In genomic region chr5:18985397-18985796, GRCh38 we compare ENCODE assay signal across 30 cellular contexts.
DNase-seq lines count a peak whose midpoint lies in the region; ATAC-seq, FAIRE-seq and TF ChIP-seq lines count a peak whose summit lies in the region.
"Had no signal": no experiment of that assay in that cellular context is flagged by ENCODE, and none has a peak within 500 bp of the region (broad histone marks: within the 10 kb centered on the region; RNA-seq: fewer than 3 reads in every experiment).

No MANE protein-coding gene starts in this region.

- peaks cover 31% of the 10 kb centered on the region for H3K4me1 Mint-ChIP-seq in GM23338
- H3K4me1 Mint-ChIP-seq: IgD-negative memory B cell had no signal

- ATAC-seq in GM23338 (peak; percentile 70), K562 (no peak), HG02884 (IDR thresholded peaks at IDR 0.05; ENCODE audit: unreplicated experiment) (no peak), right cardiac atrium (no peak)
- ATAC-seq: GM12878 had no signal

- DNase-seq in GM23338 (ENCODE audit: low spot score) (peak; percentile 32), NCI-H1417 treated with DMSO at 0.1 percent for 48 hours (lab: John Stamatoyannopoulos, UW) (peak; percentile 13), K562 (ENCODE audit: extremely low read depth in 1 of 4, low spot score in 3 of 4) (no peak), SHP77 treated with DMSO at 0.1 percent for 48 hours (lab: John Stamatoyannopoulos, UW) (no peak), right cardiac atrium (no peak)
- DNase-seq: activated CD4-positive, alpha-beta memory T cell treated with anti-CD3 and anti-CD28 coated beads for 36 hours; activated CD4-positive, CD25-positive, alpha-beta regulatory T cell; activated CD8-positive, alpha-beta memory T cell treated with anti-CD3 and anti-CD28 coated beads, Interleukin-2, amount 50 U/mL, for 4 hours; activated naive CD4-positive, alpha-beta T cell treated with anti-CD3 and anti-CD28 coated beads, Interleukin-2, amount 50 U/mL, for 16 hours; amniotic stem cell; brain microvascular endothelial cell; NCI-H1105 treated with DMSO at 0.1 percent for 48 hours; NCI-H2107; NCI-H510A; Peyer's patch; stimulated activated CD4-positive, alpha-beta T cell treated with anti-CD3 and anti-CD28 coated beads, Interleukin-15, amount 100 ng/mL, for 24 hours; stimulated activated naive CD4-positive, alpha-beta T cell; T-helper 1 cell; uterus had no signal

- H3K4me2 ChIP-seq in GM23338 (peak overlapping the region; percentile 29), K562 (ENCODE audit: insufficient read depth, low read length) (no peak overlapping the region)

- peaks cover 13% of the 10 kb centered on the region for H3K9me3 Mint-ChIP-seq in GM23338

- no peak for TF ChIP-seq RAD21 in K562 (CRISPR knock-in tag; conservative IDR thresholded peaks at IDR 0.05 in 1 of 2, IDR thresholded peaks at IDR 0.05 in 1 of 2)

- peaks cover 31% of the 10 kb centered on the region for H3K4me1 ChIP-seq in GM23338 (ENCODE audit: insufficient read depth)
- H3K4me1 ChIP-seq in K562 (replicated peaks in 1 of 2; ENCODE audit: control insufficient read depth in 2 of 2, insufficient read depth in 2 of 2, low read length in 2 of 2), result no peaks in the 10 kb centered on the region
- no peaks in the 10 kb centered on the region for H3K4me1 ChIP-seq in neuron (ENCODE audit: insufficient read depth, low read length)
- no peaks in the 10 kb centered on the region for H3K4me1 ChIP-seq in right cardiac atrium (ENCODE audit: control insufficient read depth, insufficient read depth, low read length)
- H3K4me1 ChIP-seq: Peyer's patch, prostate gland, suprapubic skin, uterus had no signal

- peak overlapping the region; percentile 66; the same call in 1 of the 2 replicates for H3K27ac ChIP-seq in GM23338 (ENCODE audit: low read depth)
- H3K27ac ChIP-seq in K562 (ENCODE audit: extremely low read depth, low read depth, low read length), result no peak overlapping the region
- no peak overlapping the region for H3K27ac ChIP-seq in right cardiac atrium (ENCODE audit: low read length)
- H3K27ac ChIP-seq: brain microvascular endothelial cell, neutrophil, Peyer's patch, prostate gland, suprapubic skin, uterus had no signal

- FAIRE-seq in K562 (lab: Jason Lieb, UNC), result no peak
- FAIRE-seq: D721Med, GM12878, H1 had no signal

- H3K27ac Mint-ChIP-seq in GM23338, result peak overlapping the region; percentile 65; the same call in 1 of the 2 replicates
- H3K27ac Mint-ChIP-seq: activated CD4-positive, alpha-beta memory T cell treated with anti-CD3 and anti-CD28 coated beads for 36 hours; activated T-helper 1 cell treated with anti-CD3 and anti-CD28 coated beads, Interleukin-12 subunit alpha, Interleukin-12 subunit beta, Interleukin-2, Interleukin-4 antibody, amounts not matched to agents 30 ng/mL and 10 ng/mL and 1 ng/mL, durations not matched to agents 14 hours and 24 hours and 36 hours; IgD-negative memory B cell had no signal

- in situ Hi-C loops in K562 (cut with MboI), result no loop called here

- H3K9me3 ChIP-seq in K562 (replicated peaks; ENCODE audit: control insufficient read depth, insufficient read depth, low read depth, low read length) (no peaks in the 10 kb centered on the region), neuron (ENCODE audit: low read length) (no peaks in the 10 kb centered on the region), right cardiac atrium (ENCODE audit: control insufficient read depth, low read length) (peaks cover 3% of the 10 kb centered on the region)
- H3K9me3 ChIP-seq: neutrophil, prostate gland, suprapubic skin, uterus had no signal

- no peak for TF ChIP-seq CTCF in GM23338 (conservative IDR thresholded peaks at IDR 0.05; ENCODE audit: low read depth in 2 of 2)
- no peak for TF ChIP-seq CTCF in K562 (IDR thresholded peaks at IDR 0.05 in 2 of 3, conservative IDR thresholded peaks at IDR 0.05 in 1 of 3; ENCODE audit: insufficient read depth in 2 of 3, low read depth in 1 of 3, low read length in 3 of 3)

- H4K20me1 ChIP-seq in GM23338 (replicated peaks; ENCODE audit: insufficient read depth) (no peaks in the 10 kb centered on the region), K562 (replicated peaks; ENCODE audit: control insufficient read depth, insufficient read depth, low read length) (no peaks in the 10 kb centered on the region)

- POLR2A ChIA-PET in K562 (lab: Yijun Ruan, JAX), result interaction anchor here (1.0 kb wide), 1 partner anchor 13 kb away, joined by 3 read pairs; no protein-coding TSS in a partner anchor

- intact Hi-C loops in K562 (cut with micrococcal nuclease) (no loop called here), right cardiac atrium (cut with DNase I) (no loop called here)

- peaks cover 12% of the 10 kb centered on the region for H3K36me3 Mint-ChIP-seq in GM23338 (ENCODE audit: low read depth)
- H3K36me3 Mint-ChIP-seq: activated CD4-positive, alpha-beta memory T cell treated with anti-CD3 and anti-CD28 coated beads for 36 hours; IgD-negative memory B cell had no signal

- H3K27me3 Mint-ChIP-seq in GM23338 (ENCODE audit: insufficient read depth, low read depth, poor library complexity), result no peaks in the 10 kb centered on the region
- H3K27me3 Mint-ChIP-seq: activated CD4-positive, alpha-beta memory T cell treated with anti-CD3 and anti-CD28 coated beads for 36 hours; IgD-negative memory B cell had no signal

- no peak overlapping the region for H3K9ac ChIP-seq in K562 (ENCODE audit: insufficient read depth in 1 of 2, low read depth in 2 of 2, low read length in 2 of 2)

- H3K27me3 ChIP-seq in GM23338 (ENCODE audit: insufficient read depth) (no peaks in the 10 kb centered on the region), K562 (ENCODE audit: control insufficient read depth in 2 of 2, insufficient read depth in 2 of 2, low read length in 2 of 2) (no peaks in the 10 kb centered on the region), neuron (ENCODE audit: insufficient read depth, low read length) (no peaks in the 10 kb centered on the region), right cardiac atrium (ENCODE audit: control insufficient read depth, insufficient read depth) (no peaks in the 10 kb centered on the region)
- H3K27me3 ChIP-seq: brain microvascular endothelial cell, neutrophil, Peyer's patch, suprapubic skin had no signal

- H3K4me3 ChIP-seq in GM23338 (no peak overlapping the region), K562 (no peak overlapping the region), neuron (ENCODE audit: low read length) (no peak overlapping the region), right cardiac atrium (ENCODE audit: low read length) (no peak overlapping the region)
- H3K4me3 ChIP-seq: GM12878, lung, Peyer's patch, prostate gland, suprapubic skin, uterus had no signal

- no peak for TF ChIP-seq POLR2A in K562 (conservative IDR thresholded peaks at IDR 0.05)

- H2AFZ ChIP-seq in GM23338, result no peak overlapping the region
- no peak overlapping the region; the same call in 1 of the 2 replicates for H2AFZ ChIP-seq in K562 (ENCODE audit: low read depth, low read length)
- peak overlapping the region; percentile 51 for H2AFZ ChIP-seq in neuron (ENCODE audit: low read depth, low read length)

- no peaks in the 10 kb centered on the region; the same call in 1 of the 2 replicates for H3K9me2 ChIP-seq in GM23338 (ENCODE audit: insufficient read depth)

- no peak for TF ChIP-seq EP300 in K562 (IDR thresholded peaks at IDR 0.05; ENCODE audit: low read length)

- 6% methylated on average over 5 of the region's 5 CpGs for WGBS in K562 (ENCODE audit: insufficient coverage, low coverage, missing lambda C conversion rate)
- 47% methylated on average over 5 of the region's 5 CpGs for WGBS in right cardiac atrium

- BruUV-seq in K562 (replicated peaks; lab: Mats Ljungman, UMichigan), result no TSS peak

- H3K79me2 ChIP-seq in GM23338 (replicated peaks; ENCODE audit: insufficient read depth) (no peaks in the 10 kb centered on the region), K562 (ENCODE audit: control insufficient read depth, insufficient read depth, low read length) (no peaks in the 10 kb centered on the region)

- H3K4me3 Mint-ChIP-seq in GM23338, result no peak overlapping the region
- H3K4me3 Mint-ChIP-seq: activated CD4-positive, alpha-beta memory T cell treated with anti-CD3 and anti-CD28 coated beads for 36 hours; activated T-helper 1 cell treated with anti-CD3 and anti-CD28 coated beads, Interleukin-12 subunit alpha, Interleukin-12 subunit beta, Interleukin-2, Interleukin-4 antibody, amounts not matched to agents 30 ng/mL and 10 ng/mL and 1 ng/mL, durations not matched to agents 14 hours and 24 hours and 36 hours; IgD-negative memory B cell had no signal

- no peaks in the 10 kb centered on the region for H3K9me1 ChIP-seq in K562 (ENCODE audit: control insufficient read depth, insufficient read depth, low read length)

- CTCF ChIA-PET in K562 (lab: Yijun Ruan, JAX; ENCODE audit: low intra/inter-chr PET ratio), result no interaction called here

- H3F3A ChIP-seq in GM23338 (replicated peaks; ENCODE audit: low read depth), result no peaks in the 10 kb centered on the region

- H3K36me3 ChIP-seq in GM23338 (ENCODE audit: insufficient read depth) (no peaks in the 10 kb centered on the region), K562 (ENCODE audit: control insufficient read depth, insufficient read depth, low read length) (no peaks in the 10 kb centered on the region), neuron (ENCODE audit: insufficient read depth, low read length) (no peaks in the 10 kb centered on the region)
- H3K36me3 ChIP-seq: brain microvascular endothelial cell, neutrophil, Peyer's patch, prostate gland, suprapubic skin, uterus had no signal

TF ChIP-seq in K562, 482 proteins besides CTCF, POLR2A, EP300 and RAD21 (continues in another document):
- TF ChIP-seq ZNF121 (CRISPR knock-in tag; conservative IDR thresholded peaks at IDR 0.05), result no peak
- no peak for TF ChIP-seq PBX2 (CRISPR knock-in tag; IDR thresholded peaks at IDR 0.05; ENCODE audit: low read depth)
- TF ChIP-seq PBX2 (tag; conservative IDR thresholded peaks at IDR 0.05; ENCODE audit: low read depth), result 0 out of 2 replicates have a peak, but pooled peaks have one; percentile 16
- TF ChIP-seq ZNF668 (CRISPR knock-in tag; IDR thresholded peaks at IDR 0.05), result no peak

Comparison
In these comparisons a context has a peak if more than half of its experiments do, and no peak if none do; other contexts are left out.
1. DNase-seq: peak in GM23338 (single experiment) and NCI-H1417 treated with DMSO at 0.1 percent for 48 hours (single experiment); none in K562 (0 of 4), SHP77 treated with DMSO at 0.1 percent for 48 hours (single experiment) and right cardiac atrium (0 of 3).